In genomic region chr1:164534863-164535590, GRCh38 we compare ENCODE assay signal across 17 cellular contexts.
"Had no signal": no experiment of that assay in that cellular context is flagged by ENCODE, and none has a peak within 500 bp of the region (broad histone marks: within the 10 kb centered on the region; RNA-seq: fewer than 3 reads in every experiment).

No MANE protein-coding gene starts in this region.

- H3K9me3 Mint-ChIP-seq: activated naive CD8-positive, alpha-beta T cell treated with anti-CD3 and anti-CD28 coated beads, Interleukin-2, amount 50 U/mL, for 24 hours; activated T-cell treated with anti-CD3 and anti-CD28 coated beads, Interleukin-2, amount 50 U/mL, for 4 hours; central memory CD8-positive, alpha-beta T cell had no signal

- H3K27ac ChIP-seq: colonic mucosa, foreskin keratinocyte, parathyroid adenoma, spleen had no signal

- H3K4me3 Mint-ChIP-seq: activated naive CD4-positive, alpha-beta T cell treated with anti-CD3 and anti-CD28 coated beads, Interleukin-2, amount 10 ng/mL, durations not matched to agents 7 days and 5 days; activated naive CD8-positive, alpha-beta T cell treated with anti-CD3 and anti-CD28 coated beads, Interleukin-2, amount 50 U/mL, for 24 hours; activated T-cell treated with anti-CD3 and anti-CD28 coated beads, Interleukin-2, amount 50 U/mL, for 4 hours; brain; central memory CD8-positive, alpha-beta T cell; memory B cell; naive B cell; stimulated activated naive B cell treated with anti-CD40 and anti-IgM and Interleukin-4, amounts not matched to agents 10 μg/mL and 1 μg/mL and 100 μg/mL, for 72 hours; T-helper 1 cell treated with Interleukin-12 subunit alpha and Interleukin-12 subunit beta and Interleukin-4 antibody, amounts not matched to agents 30 μg/mL and 1 μg/mL, for 36 hours had no signal

- H3K36me3 Mint-ChIP-seq: activated naive CD4-positive, alpha-beta T cell treated with anti-CD3 and anti-CD28 coated beads, Interleukin-2, amount 10 ng/mL, durations not matched to agents 7 days and 5 days; brain; memory B cell; naive B cell; stimulated activated naive B cell treated with anti-CD40 and anti-IgM and Interleukin-4, amounts not matched to agents 10 μg/mL and 1 μg/mL and 100 μg/mL, for 72 hours had no signal

- H3K27ac Mint-ChIP-seq: activated naive CD4-positive, alpha-beta T cell treated with anti-CD3 and anti-CD28 coated beads, Interleukin-2, amount 10 ng/mL, durations not matched to agents 7 days and 5 days; activated naive CD8-positive, alpha-beta T cell treated with anti-CD3 and anti-CD28 coated beads, Interleukin-2, amount 50 U/mL, for 24 hours; memory B cell; naive B cell; stimulated activated naive B cell treated with anti-CD40 and anti-IgM and Interleukin-4, amounts not matched to agents 10 μg/mL and 1 μg/mL and 100 μg/mL, for 72 hours; T-helper 1 cell treated with Interleukin-12 subunit alpha and Interleukin-12 subunit beta and Interleukin-4 antibody, amounts not matched to agents 30 μg/mL and 1 μg/mL, for 36 hours had no signal

- DNase-seq: activated CD4-positive, alpha-beta T cell treated with anti-CD3 and anti-CD28 coated beads, Interleukin-2, amount 50 U/mL, for 1 hour; activated CD8-positive, alpha-beta memory T cell treated with anti-CD3 and anti-CD28 coated beads, Interleukin-2, amount 50 U/mL, for 4 hours; activated naive CD4-positive, alpha-beta T cell treated with anti-CD3 and anti-CD28 coated beads, Interleukin-2, amount 10 ng/mL, durations not matched to agents 7 days and 5 days; activated naive CD8-positive, alpha-beta T cell treated with anti-CD3 and anti-CD28 coated beads, Interleukin-2, amount 50 U/mL, for 24 hours; activated T-cell treated with anti-CD3 and anti-CD28 coated beads, Interleukin-2, amount 50 U/mL, for 4 hours; anterior cingulate cortex; colonic mucosa; foreskin keratinocyte; naive B cell; spleen; stimulated activated naive B cell treated with anti-CD40 and anti-IgM and Interleukin-4, amounts not matched to agents 10 μg/mL and 1 μg/mL and 100 μg/mL, for 72 hours had no signal

- H3K4me1 Mint-ChIP-seq: activated naive CD4-positive, alpha-beta T cell treated with anti-CD3 and anti-CD28 coated beads, Interleukin-2, amount 10 ng/mL, durations not matched to agents 7 days and 5 days; activated naive CD8-positive, alpha-beta T cell treated with anti-CD3 and anti-CD28 coated beads, Interleukin-2, amount 50 U/mL, for 24 hours; central memory CD8-positive, alpha-beta T cell; memory B cell; naive B cell; stimulated activated naive B cell treated with anti-CD40 and anti-IgM and Interleukin-4, amounts not matched to agents 10 μg/mL and 1 μg/mL and 100 μg/mL, for 72 hours had no signal

- H3K27me3 Mint-ChIP-seq: activated naive CD4-positive, alpha-beta T cell treated with anti-CD3 and anti-CD28 coated beads, Interleukin-2, amount 10 ng/mL, durations not matched to agents 7 days and 5 days; activated naive CD8-positive, alpha-beta T cell treated with anti-CD3 and anti-CD28 coated beads, Interleukin-2, amount 50 U/mL, for 24 hours; brain; central memory CD8-positive, alpha-beta T cell; memory B cell; naive B cell; stimulated activated naive B cell treated with anti-CD40 and anti-IgM and Interleukin-4, amounts not matched to agents 10 μg/mL and 1 μg/mL and 100 μg/mL, for 72 hours had no signal

- ATAC-seq: activated CD4-positive, CD25-positive, alpha-beta regulatory T cell treated with anti-CD3 and anti-CD28 coated beads, Interleukin-2, amount 50 U/mL, for 24 hours; activated naive CD8-positive, alpha-beta T cell treated with anti-CD3 and anti-CD28 coated beads, Interleukin-2, amount 50 U/mL, for 24 hours; activated T-cell treated with anti-CD3 and anti-CD28 coated beads, Interleukin-2, amount 50 U/mL, for 4 hours; foreskin keratinocyte; stimulated activated naive B cell treated with anti-CD40 and anti-IgM and Interleukin-4, amounts not matched to agents 10 μg/mL and 1 μg/mL and 100 μg/mL, for 72 hours had no signal
